In genomic region chr10:5649746-5650145, GRCh38 we compare ENCODE assay signal across 18 cellular contexts.
"Had no signal": no experiment of that assay in that cellular context is flagged by ENCODE, and none has a peak within 500 bp of the region (broad histone marks: within the 10 kb centered on the region; RNA-seq: fewer than 3 reads in every experiment).

No MANE protein-coding gene starts in this region.

- H3K4me3 ChIP-seq: heart left ventricle, stomach, suprapubic skin, transverse colon, vagina had no signal

- ATAC-seq: heart left ventricle, left cardiac atrium had no signal

- H3K27ac Mint-ChIP-seq: activated CD8-positive, alpha-beta T cell treated with anti-CD3 and anti-CD28 coated beads for 36 hours; activated naive CD8-positive, alpha-beta T cell treated with anti-CD3 and anti-CD28 coated beads for 36 hours; nephron; stimulated activated memory B cell treated with anti-CD40 and anti-IgM and Interleukin-4, amounts not matched to agents 10 μg/mL and 1 μg/mL and 100 μg/mL, for 72 hours; T-helper 1 cell treated with Interleukin-12 subunit alpha and Interleukin-12 subunit beta and Interleukin-4 antibody, amounts not matched to agents 30 μg/mL and 1 μg/mL, for 36 hours had no signal

- H3K9me3 Mint-ChIP-seq: activated CD8-positive, alpha-beta T cell treated with anti-CD3 and anti-CD28 coated beads for 36 hours; activated naive CD8-positive, alpha-beta T cell treated with anti-CD3 and anti-CD28 coated beads for 36 hours; nephron; stimulated activated memory B cell treated with anti-CD40 and anti-IgM and Interleukin-4, amounts not matched to agents 10 μg/mL and 1 μg/mL and 100 μg/mL, for 72 hours; T-helper 1 cell treated with Interleukin-12 subunit alpha and Interleukin-12 subunit beta and Interleukin-4 antibody, amounts not matched to agents 30 μg/mL and 1 μg/mL, for 36 hours had no signal

- DNase-seq: activated CD4-positive, alpha-beta T cell treated with anti-CD3 and anti-CD28 coated beads for 4 hours; activated CD4-positive, CD25-positive, alpha-beta regulatory T cell; cortex of kidney; heart left ventricle; left cardiac atrium; nucleus accumbens; retina; stimulated activated CD4-positive, alpha-beta T cell treated with anti-CD3 and anti-CD28 coated beads, Interleukin-2, amount 100 ng/mL, for 24 hours; stomach; T1000; transverse colon had no signal

- H3K27me3 ChIP-seq: heart left ventricle, stomach, suprapubic skin, transverse colon, vagina had no signal

- H3K9me3 ChIP-seq: heart left ventricle, stomach, suprapubic skin, transverse colon, vagina had no signal

- H3K4me3 Mint-ChIP-seq: activated CD8-positive, alpha-beta T cell treated with anti-CD3 and anti-CD28 coated beads for 36 hours; activated naive CD8-positive, alpha-beta T cell treated with anti-CD3 and anti-CD28 coated beads for 36 hours; nephron; stimulated activated memory B cell treated with anti-CD40 and anti-IgM and Interleukin-4, amounts not matched to agents 10 μg/mL and 1 μg/mL and 100 μg/mL, for 72 hours; T-helper 1 cell treated with Interleukin-12 subunit alpha and Interleukin-12 subunit beta and Interleukin-4 antibody, amounts not matched to agents 30 μg/mL and 1 μg/mL, for 36 hours had no signal

- H3K36me3 ChIP-seq: transverse colon had no signal

- H3K27me3 Mint-ChIP-seq: activated CD8-positive, alpha-beta T cell treated with anti-CD3 and anti-CD28 coated beads for 36 hours; activated naive CD8-positive, alpha-beta T cell treated with anti-CD3 and anti-CD28 coated beads for 36 hours had no signal

- H3K27ac ChIP-seq: heart left ventricle, suprapubic skin, transverse colon, vagina had no signal
